1 cellular context compared by ENCODE assay signal in genomic region chr19:55166530-55167268, GRCh38.
TF ChIP-seq lines count a peak whose summit lies in the region.

Gene DNAAF3 (minus strand): TSS chr19:55166613. CDS start chr19:55166413, 200 bp downstream.

TF ChIP-seq in K562, 482 proteins besides CTCF, POLR2A, EP300 and RAD21 (continued from another document and continues in another):
- 0 out of 2 replicates have a peak, but pooled peaks have one; percentile 36 for TF ChIP-seq ZNF449 (CRISPR knock-in tag; IDR thresholded peaks at IDR 0.05)
- no peak for TF ChIP-seq KAT2B (IDR thresholded peaks at IDR 0.05; ENCODE audit: low read depth, low read length)
- TF ChIP-seq HIVEP1 (CRISPR knock-in tag; IDR thresholded peaks at IDR 0.05): no peak
- TF ChIP-seq TBL1XR1 (IDR thresholded peaks at IDR 0.05; ENCODE audit: low read length in 2 of 2): 0 out of 4 replicates have a peak, but pooled peaks of 1 of the 2 experiments have one; percentile 65
- peak; percentile 77; the same call in 1 of the 2 replicates for TF ChIP-seq SREBF1 (IDR thresholded peaks at IDR 0.05; ENCODE audit: borderline replicate concordance, low read depth, low read length)
- TF ChIP-seq SAFB (IDR thresholded peaks at IDR 0.05; ENCODE audit: borderline replicate concordance, low read depth, low read length): no peak
- no peak for TF ChIP-seq ZNF24 (IDR thresholded peaks at IDR 0.05)
- TF ChIP-seq NR2C2 (CRISPR knock-in tag; IDR thresholded peaks at IDR 0.05): no peak
- no peak for TF ChIP-seq NR2C2 (tag; IDR thresholded peaks at IDR 0.05)
- TF ChIP-seq NFXL1 (CRISPR knock-in tag; IDR thresholded peaks at IDR 0.05): no peak
- TF ChIP-seq E2F5 (CRISPR knock-in tag; IDR thresholded peaks at IDR 0.05): no peak
- TF ChIP-seq NRF1 (conservative IDR thresholded peaks at IDR 0.05 in 1 of 2, IDR thresholded peaks at IDR 0.05 in 1 of 2): peak; percentile 93 to 94
- TF ChIP-seq PPARD (CRISPR knock-in tag; IDR thresholded peaks at IDR 0.05): no peak
- peak in 1 of 2 experiments; percentile 57; a peak in 1 of 4 replicates for TF ChIP-seq SRF (CRISPR knock-in tag; IDR thresholded peaks at IDR 0.05)
- no peak for TF ChIP-seq BRD4 (IDR thresholded peaks at IDR 0.05)
- no peak for TF ChIP-seq KAT8 (IDR thresholded peaks at IDR 0.05; ENCODE audit: low read depth)
- no peak for TF ChIP-seq ZNF239 (CRISPR knock-in tag; IDR thresholded peaks at IDR 0.05)
- no peak for TF ChIP-seq TRIM25 (IDR thresholded peaks at IDR 0.05; ENCODE audit: borderline replicate concordance)
- peak; percentile 56; the same call in 1 of the 2 replicates for TF ChIP-seq CEBPZ (IDR thresholded peaks at IDR 0.05; ENCODE audit: borderline replicate concordance, low read depth, low read length)
- TF ChIP-seq DLX4 (CRISPR knock-in tag; IDR thresholded peaks at IDR 0.05): no peak
- TF ChIP-seq NR4A1 (CRISPR knock-in tag; IDR thresholded peaks at IDR 0.05): no peak
- TF ChIP-seq NR4A1 (tag; IDR thresholded peaks at IDR 0.05): no peak
- TF ChIP-seq MAFG (tag; conservative IDR thresholded peaks at IDR 0.05): no peak
- TF ChIP-seq ZNF444 (CRISPR knock-in tag; IDR thresholded peaks at IDR 0.05): no peak
- no peak for TF ChIP-seq ZNF511 (CRISPR knock-in tag; IDR thresholded peaks at IDR 0.05)
- TF ChIP-seq DEAF1 (CRISPR knock-in tag; IDR thresholded peaks at IDR 0.05): 0 out of 2 replicates have a peak, but pooled peaks have one; percentile 46
- TF ChIP-seq FOXO4 (CRISPR knock-in tag; IDR thresholded peaks at IDR 0.05): no peak
- TF ChIP-seq ZNF764 (CRISPR knock-in tag; IDR thresholded peaks at IDR 0.05; ENCODE audit: low read depth): no peak
- 0 out of 2 replicates have a peak, but pooled peaks have one; percentile 34 for TF ChIP-seq TCFL5 (CRISPR knock-in tag; conservative IDR thresholded peaks at IDR 0.05)
- no peak for TF ChIP-seq PATZ1 (CRISPR knock-in tag; IDR thresholded peaks at IDR 0.05; ENCODE audit: borderline replicate concordance)
- TF ChIP-seq POLR2AphosphoS2 (IDR thresholded peaks at IDR 0.05; ENCODE audit: low read length): 0 out of 2 replicates have a peak, but pooled peaks have one; percentile 53
- no peak for TF ChIP-seq ZFP30 (CRISPR knock-in tag; IDR thresholded peaks at IDR 0.05; ENCODE audit: borderline replicate concordance)
- TF ChIP-seq MYC (IDR thresholded peaks at IDR 0.05; ENCODE audit: low read depth, low read length): peak; percentile 17; the same call in 1 of the 2 replicates
- TF ChIP-seq MYC (CRISPR knock-in tag; IDR thresholded peaks at IDR 0.05; ENCODE audit: borderline replicate concordance, low read depth): no peak
- TF ChIP-seq MITF (IDR thresholded peaks at IDR 0.05): no peak
- no peak for TF ChIP-seq NR0B1 (IDR thresholded peaks at IDR 0.05; ENCODE audit: partially characterized antibody)
- TF ChIP-seq CREB5 (CRISPR knock-in tag; IDR thresholded peaks at IDR 0.05): no peak
- no peak for TF ChIP-seq SMARCB1 (IDR thresholded peaks at IDR 0.05; ENCODE audit: insufficient read length, low read depth)
- TF ChIP-seq ZNF717 (CRISPR knock-in tag; IDR thresholded peaks at IDR 0.05): no peak
- no peak for TF ChIP-seq SIRT6 (IDR thresholded peaks at IDR 0.05; ENCODE audit: low read depth, low read length)
- no peak for TF ChIP-seq SRSF9 (IDR thresholded peaks at IDR 0.05; ENCODE audit: borderline replicate concordance, low read depth, low read length)
- no peak for TF ChIP-seq PTTG1 (tag; IDR thresholded peaks at IDR 0.05; ENCODE audit: low read depth)
- TF ChIP-seq ZNF431 (CRISPR knock-in tag; IDR thresholded peaks at IDR 0.05): no peak
- TF ChIP-seq RBM39 (optimal IDR thresholded peaks at IDR 0.05; ENCODE audit: low read depth, low read length): no peak
- TF ChIP-seq ZNF75A (CRISPR knock-in tag; IDR thresholded peaks at IDR 0.05): peak; percentile 61; the same call in 1 of the 2 replicates
- TF ChIP-seq ARID2 (IDR thresholded peaks at IDR 0.05): no peak
- TF ChIP-seq ZNF232 (CRISPR knock-in tag; IDR thresholded peaks at IDR 0.05): no peak
- TF ChIP-seq MIER1 (IDR thresholded peaks at IDR 0.05; ENCODE audit: low read depth): peak; percentile 66; the same call in 1 of the 2 replicates
- TF ChIP-seq PYGO2 (tag; IDR thresholded peaks at IDR 0.05): peak; percentile 49; the same call in 1 of the 2 replicates
- no peak for TF ChIP-seq EP400 (IDR thresholded peaks at IDR 0.05)
